13 cellular contexts compared by ENCODE assay signal in genomic region chr14:50812856-50813543, GRCh38. TPM values are rescaled to one million over a fixed set of nuclear protein-coding genes. Genes with fewer than 3 reads are reported as not detected.
A peak's percentile ranks its signal among the peaks of the same experiment; 100 is the strongest.
DNase-seq lines count a peak whose midpoint lies in the region; ATAC-seq, FAIRE-seq and TF ChIP-seq lines count a peak whose summit lies in the region.
"Had no signal": no experiment of that assay in that cellular context is flagged by ENCODE, and none has a peak within 500 bp of the region (broad histone marks: within the 10 kb centered on the region; RNA-seq: fewer than 3 reads in every experiment).

No MANE protein-coding gene starts in this region.

- WGBS in spleen, 5 donors, result 46 to 67% (median 52%) methylated on average over 8 of the region's 8 CpGs

- H3K4me3 ChIP-seq in spleen, result peak overlapping the region in 3 of 8 donors; percentile 1 to 49 (median 11)
- H3K4me3 ChIP-seq: SJCRH30, thoracic aorta had no signal

- H3K27ac ChIP-seq in spleen, result peak overlapping the region; percentile 60 to 87 (median 78)
- H3K27ac ChIP-seq: SJCRH30, thoracic aorta had no signal

- no peak for TF ChIP-seq POLR2A in spleen (IDR thresholded peaks at IDR 0.05)

- peaks cover 0 to 38% (median 0%) of the 10 kb centered on the region in 6 donors for H3K36me3 ChIP-seq in spleen
- H3K36me3 ChIP-seq: SJCRH30, thoracic aorta had no signal

- peaks cover 6% of the 10 kb centered on the region for H3K9me3 Mint-ChIP-seq in T-helper 2 cell treated with Interferon-gamma antibody and Interleukin-4, amounts not matched to agents 5 μg/mL and 100 μg/mL, for 36 hours
- peaks cover 11% of the 10 kb centered on the region for H3K9me3 Mint-ChIP-seq in activated CD4-positive, alpha-beta T cell treated with anti-CD3 and anti-CD28 coated beads, Interleukin-2, amount 10 ng/mL, durations not matched to agents 7 days and 5 days

- ATAC-seq in HG02610 (IDR thresholded peaks at IDR 0.05; ENCODE audit: unreplicated experiment) (peak; percentile 43), HG03039 (IDR thresholded peaks at IDR 0.05; ENCODE audit: unreplicated experiment) (no peak)

- H3K27ac Mint-ChIP-seq in T-helper 2 cell treated with Interferon-gamma antibody and Interleukin-4, amounts not matched to agents 5 μg/mL and 100 μg/mL, for 36 hours, result peak overlapping the region; percentile 86
- peak overlapping the region; percentile 94 for H3K27ac Mint-ChIP-seq in activated CD4-positive, alpha-beta T cell treated with anti-CD3 and anti-CD28 coated beads, Interleukin-2, amount 10 ng/mL, durations not matched to agents 7 days and 5 days

- no peak for TF ChIP-seq CTCF in spleen (IDR thresholded peaks at IDR 0.05 in 8 of 11, conservative IDR thresholded peaks at IDR 0.05 in 3 of 11)

- H3K36me3 Mint-ChIP-seq in T-helper 2 cell treated with Interferon-gamma antibody and Interleukin-4, amounts not matched to agents 5 μg/mL and 100 μg/mL, for 36 hours (ENCODE audit: low read depth), result peaks cover 34% of the 10 kb centered on the region
- peaks cover 44% of the 10 kb centered on the region for H3K36me3 Mint-ChIP-seq in activated CD4-positive, alpha-beta T cell treated with anti-CD3 and anti-CD28 coated beads, Interleukin-2, amount 10 ng/mL, durations not matched to agents 7 days and 5 days (ENCODE audit: low read depth)

- FAIRE-seq in HTR-8/SVneo (lab: Jason Lieb, UNC), result no peak

- H3K27me3 Mint-ChIP-seq in T-helper 2 cell treated with Interferon-gamma antibody and Interleukin-4, amounts not matched to agents 5 μg/mL and 100 μg/mL, for 36 hours (ENCODE audit: low read depth), result no peaks in the 10 kb centered on the region
- no peaks in the 10 kb centered on the region for H3K27me3 Mint-ChIP-seq in activated CD4-positive, alpha-beta T cell treated with anti-CD3 and anti-CD28 coated beads, Interleukin-2, amount 10 ng/mL, durations not matched to agents 7 days and 5 days

- no peaks in the 10 kb centered on the region for H3K27me3 ChIP-seq in spleen (replicated peaks in 1 of 7)
- H3K27me3 ChIP-seq: SJCRH30 had no signal

- CTCF ChIA-PET in activated CD4-positive, alpha-beta T cell treated with anti-CD3 and anti-CD28 coated beads, Interleukin-2, amount 10 ng/mL, durations not matched to agents 7 days and 5 days (lab: Charles Lee), result interaction anchor here (0.5 kb wide), 1 partner anchor 260 kb away, joined by 4 read pairs; no protein-coding TSS in a partner anchor

- peak overlapping the region; percentile 73 for H3K4me3 Mint-ChIP-seq in T-helper 2 cell treated with Interferon-gamma antibody and Interleukin-4, amounts not matched to agents 5 μg/mL and 100 μg/mL, for 36 hours
- H3K4me3 Mint-ChIP-seq in activated CD4-positive, alpha-beta T cell treated with anti-CD3 and anti-CD28 coated beads, Interleukin-2, amount 10 ng/mL, durations not matched to agents 7 days and 5 days, result peak overlapping the region; percentile 74

- peaks cover 28 to 87% (median 51%) of the 10 kb centered on the region in 6 donors for H3K4me1 ChIP-seq in spleen

- peaks cover 0 to 10% (median 0%) of the 10 kb centered on the region in 8 donors for H3K9me3 ChIP-seq in spleen
- H3K9me3 ChIP-seq: thoracic aorta had no signal

- intact Hi-C loops in spleen (cut with DNase I; ENCODE audit: low total_unique reads), result no loop called here

- DNase-seq in T-helper 2 cell treated with Interferon-gamma antibody and Interleukin-4, amounts not matched to agents 5 μg/mL and 100 μg/mL, for 36 hours (ENCODE audit: low spot score), result no peak
- DNase-seq in T-helper 2 cell, result no peak
- DNase-seq in activated CD4-positive, alpha-beta T cell treated with anti-CD3 and anti-CD28 coated beads, Interleukin-2, amount 10 ng/mL, durations not matched to agents 7 days and 5 days, result no peak
- no peak for DNase-seq in spleen
- DNase-seq in HTR-8/SVneo (ENCODE audit: insufficient read length, low spot score), result no peak
- DNase-seq in NCI-H1092 treated with DMSO at 0.1 percent for 48 hours (lab: John Stamatoyannopoulos, UW), result no peak
- DNase-seq: 8988T, head of caudate nucleus, NCI-H226, SJCRH30 had no signal

- H3K4me1 Mint-ChIP-seq in T-helper 2 cell treated with Interferon-gamma antibody and Interleukin-4, amounts not matched to agents 5 μg/mL and 100 μg/mL, for 36 hours (ENCODE audit: low read depth), result peaks cover 30% of the 10 kb centered on the region
- H3K4me1 Mint-ChIP-seq in activated CD4-positive, alpha-beta T cell treated with anti-CD3 and anti-CD28 coated beads, Interleukin-2, amount 10 ng/mL, durations not matched to agents 7 days and 5 days, result peaks cover 51% of the 10 kb centered on the region

- POLR2A ChIA-PET in activated CD4-positive, alpha-beta T cell treated with anti-CD3 and anti-CD28 coated beads, Interleukin-2, amount 10 ng/mL, durations not matched to agents 7 days and 5 days (lab: Charles Lee), result no interaction called here

RNA-seq across cellular contexts. Expression of gene NIN, which starts 18.0 kb away (rescaled TPM):
- 10 to 100 TPM; 94.5 to 95.2 TPM for total RNA-seq in activated CD4-positive, alpha-beta T cell treated with anti-CD3 and anti-CD28 coated beads, Interleukin-2, amount 10 ng/mL, durations not matched to agents 7 days and 5 days
- 100 to 1,000 TPM in 3 of 7 donors, 10 to 100 TPM in 4; 93.7 to 139 (median 99.8) TPM for total RNA-seq in spleen
- polyA plus RNA-seq in spleen, result 10 to 100 TPM; 11.8 to 15.4 (median 15.1) TPM

RNA-seq across cellular contexts. Expression of gene ABHD12B, which starts 58.9 kb away (rescaled TPM):
- total RNA-seq in activated CD4-positive, alpha-beta T cell treated with anti-CD3 and anti-CD28 coated beads, Interleukin-2, amount 10 ng/mL, durations not matched to agents 7 days and 5 days, result not detected
- total RNA-seq in spleen, result not detected
- polyA plus RNA-seq in spleen, result not detected
- total RNA-seq: SJCRH30, thoracic aorta had no signal
